Comparison of ENCODE assay signal across 8 cellular contexts in genomic region chr10:27153855-27154198, GRCh38. TPM values are rescaled to one million over a fixed set of nuclear protein-coding genes. Genes with fewer than 3 reads are reported as not detected.
DNase-seq lines count a peak whose midpoint lies in the region; ATAC-seq and TF ChIP-seq lines count a peak whose summit lies in the region.

No MANE protein-coding gene starts in this region.

- peak overlapping the region; percentile 67 for H2BK120ac ChIP-seq in trophoblast cell (ENCODE audit: insufficient read depth, low read length, poor library complexity)

- peak overlapping the region; percentile 99 for H3K4ac ChIP-seq in trophoblast cell (ENCODE audit: low read depth, low read length)

- POLR2A ChIA-PET in activated B cell treated with CpG ODN at 0.5 μM for 24 hours (lab: Charles Lee) = interaction anchor here (0.6 to 4.2 kb wide), 28 partner anchors 8 to 1380 kb away, joined by 3 to 75 read pairs (median 6); partner anchors contain the start of genes ACBD5, ANKRD26, APBB1IP and PDSS1

- H3K27ac Mint-ChIP-seq in activated B cell treated with CpG ODN at 0.5 μM for 24 hours (peak overlapping the region; percentile 100), glutamatergic neuron (ENCODE audit: unreplicated experiment) (peak overlapping the region; percentile 99)

- H3K9me3 Mint-ChIP-seq in activated B cell treated with CpG ODN at 0.5 μM for 24 hours = no peaks in the 10 kb centered on the region
- H3K9me3 Mint-ChIP-seq in glutamatergic neuron (ENCODE audit: unreplicated experiment) = peaks cover 13% of the 10 kb centered on the region

- H3K79me2 ChIP-seq in trophoblast cell (ENCODE audit: control insufficient read depth, insufficient read depth, low read length, poor library complexity) = peaks cover 13% of the 10 kb centered on the region

- no peak for TF ChIP-seq CTCF in AG10803 (conservative IDR thresholded peaks at IDR 0.05; ENCODE audit: low read length)
- TF ChIP-seq CTCF in activated B cell treated with CpG ODN at 0.5 μM for 24 hours (IDR thresholded peaks at IDR 0.05) = no peak
- TF ChIP-seq CTCF in glutamatergic neuron (IDR thresholded peaks at IDR 0.05; ENCODE audit: partially characterized antibody, unreplicated experiment) = no peak

- H2BK12ac ChIP-seq in trophoblast cell (ENCODE audit: low read length) = peak overlapping the region; percentile 47

- H3K14ac ChIP-seq in trophoblast cell (ENCODE audit: low read length) = peak overlapping the region; percentile 94

- H4K91ac ChIP-seq in trophoblast cell (ENCODE audit: low read depth, low read length) = peak overlapping the region; percentile 92

- intact Hi-C loops in activated B cell treated with CpG ODN at 0.5 μM for 24 hours (cut with micrococcal nuclease) = loop anchor here (1.0 to 10.0 kb wide), 5 partner anchors 54 to 1181 kb away; partner anchors contain the start of genes ABI1, ANKRD26 and PDSS1

- peaks cover 16% of the 10 kb centered on the region for H3K79me1 ChIP-seq in trophoblast cell (ENCODE audit: low read length)

- ATAC-seq in GM18868 (IDR thresholded peaks at IDR 0.05; ENCODE audit: unreplicated experiment) (peak; percentile 0), HG03280 (IDR thresholded peaks at IDR 0.05; ENCODE audit: unreplicated experiment) (peak; percentile 4), activated B cell treated with CpG ODN at 0.5 μM for 24 hours (ENCODE audit: low read depth) (no peak), HG03469 (IDR thresholded peaks at IDR 0.05; ENCODE audit: unreplicated experiment) (no peak)

- WGBS in trophoblast cell (ENCODE audit: extremely low coverage, insufficient coverage, insufficient read length) = no CpG with 5 or more reads among the region's 19 CpGs

- H3K4me1 Mint-ChIP-seq in activated B cell treated with CpG ODN at 0.5 μM for 24 hours (peaks cover 44% of the 10 kb centered on the region), glutamatergic neuron (ENCODE audit: low read depth, unreplicated experiment) (peaks cover 18% of the 10 kb centered on the region)

- peaks cover 6 to 7% of the 10 kb centered on the region in 2 experiments for H3K36me3 ChIP-seq in trophoblast cell (ENCODE audit: control insufficient read depth in 1 of 2, insufficient read depth in 2 of 2, low read length in 2 of 2)

- peak overlapping the region; percentile 97 for H3K9ac ChIP-seq in trophoblast cell (ENCODE audit: low read length)

- H2BK5ac ChIP-seq in trophoblast cell (ENCODE audit: low read depth, low read length, poor library complexity) = peak overlapping the region; percentile 87

- peak overlapping the region; percentile 92 for H3K18ac ChIP-seq in trophoblast cell (ENCODE audit: low read length)

- peak overlapping the region; percentile 98 for H3K4me3 ChIP-seq in AG10803 (ENCODE audit: low read length)
- peak overlapping the region; percentile 91 for H3K4me3 ChIP-seq in trophoblast cell (ENCODE audit: low read depth, low read length)

- peak overlapping the region; percentile 67 for H3K27ac ChIP-seq in trophoblast cell (ENCODE audit: low read depth, low read length)

- peak overlapping the region; percentile 77 for H3K4me2 ChIP-seq in trophoblast cell (ENCODE audit: low read length)

- H2AK5ac ChIP-seq in trophoblast cell (ENCODE audit: low read length) = peak overlapping the region; percentile 21

- peak overlapping the region; percentile 92 for H4K12ac ChIP-seq in trophoblast cell (ENCODE audit: low read depth, low read length)

- peak overlapping the region; percentile 76 for H2AFZ ChIP-seq in trophoblast cell (ENCODE audit: insufficient read depth, low read length, poor library complexity)

- H3K23ac ChIP-seq in trophoblast cell (ENCODE audit: low read length) = peak overlapping the region; percentile 8

- DNase-seq in AG10803 (ENCODE audit: low read depth) (peak; percentile 8), activated B cell treated with CpG ODN at 0.5 μM for 24 hours (no peak), glutamatergic neuron (no peak), trophoblast cell (peak; percentile 8 to 39)
- no peak for DNase-seq in central memory CD4-positive, alpha-beta T cell

- H3K4me1 ChIP-seq in trophoblast cell (ENCODE audit: control insufficient read depth in 1 of 2, insufficient read depth in 2 of 2, low read length in 2 of 2) = peaks cover 0 to 5% of the 10 kb centered on the region in 2 experiments

- peak overlapping the region; percentile 98 for H4K8ac ChIP-seq in trophoblast cell (ENCODE audit: low read depth, low read length)

- no peaks in the 10 kb centered on the region for H3K27me3 Mint-ChIP-seq in activated B cell treated with CpG ODN at 0.5 μM for 24 hours
- H3K27me3 Mint-ChIP-seq in glutamatergic neuron (ENCODE audit: unreplicated experiment) = peaks cover 16% of the 10 kb centered on the region

- H3K36me3 Mint-ChIP-seq in activated B cell treated with CpG ODN at 0.5 μM for 24 hours (ENCODE audit: low read depth) = peaks cover 53% of the 10 kb centered on the region
- peaks cover 5% of the 10 kb centered on the region for H3K36me3 Mint-ChIP-seq in glutamatergic neuron (ENCODE audit: unreplicated experiment)

- H3K4me3 Mint-ChIP-seq in activated B cell treated with CpG ODN at 0.5 μM for 24 hours (peak overlapping the region; percentile 100), glutamatergic neuron (ENCODE audit: unreplicated experiment) (peak overlapping the region; percentile 100)

- no peaks in the 10 kb centered on the region for H3K27me3 ChIP-seq in trophoblast cell (ENCODE audit: insufficient read depth, low read length)

- CTCF ChIA-PET in activated B cell treated with CpG ODN at 0.5 μM for 24 hours (lab: Charles Lee) = interaction anchor here (0.8 to 1.5 kb wide), 3 partner anchors 8 to 428 kb away, joined by 3 to 5 read pairs (median 3); no protein-coding TSS in a partner anchor

- H3K9me3 ChIP-seq in trophoblast cell (ENCODE audit: insufficient read depth, low read depth, low read length) = no peaks in the 10 kb centered on the region

RNA-seq across cellular contexts. Expression of gene YME1L1, which starts 0.4 kb away (rescaled TPM):
- total RNA-seq in activated B cell treated with CpG ODN at 0.5 μM for 24 hours (85.6 and 92.4 TPM in 2 replicates), glutamatergic neuron (ENCODE audit: unreplicated experiment) (106 TPM)
- 118 and 121 TPM in 2 replicates for polyA plus RNA-seq in trophoblast cell (2013)

RNA-seq across cellular contexts. Expression of gene MASTL, which starts 1.3 kb away (rescaled TPM):
- total RNA-seq in activated B cell treated with CpG ODN at 0.5 μM for 24 hours = 11.2 and 12.4 TPM in 2 replicates
- 10.9 TPM for total RNA-seq in glutamatergic neuron (ENCODE audit: unreplicated experiment)
- 31.5 and 32.8 TPM in 2 replicates for polyA plus RNA-seq in trophoblast cell (2013)

RNA-seq across cellular contexts. Expression of gene ANKRD26, which starts 53.5 kb away (rescaled TPM):
- total RNA-seq in activated B cell treated with CpG ODN at 0.5 μM for 24 hours = 6.0 and 7.7 TPM in 2 replicates
- 17.0 TPM for total RNA-seq in glutamatergic neuron (ENCODE audit: unreplicated experiment)
- polyA plus RNA-seq in trophoblast cell (2013) = 5.6 TPM in 2 replicates

Comparison
In these comparisons a context has a peak if more than half of its experiments do, and no peak if none do; other contexts are left out.
1. DNase-seq: peak in AG10803 (single experiment) and trophoblast cell (2 of 2); none in activated B cell treated with CpG ODN at 0.5 μM for 24 hours (single experiment), glutamatergic neuron (single experiment) and central memory CD4-positive, alpha-beta T cell (single experiment).
2. ATAC-seq: peak in GM18868 (single experiment) and HG03280 (single experiment); none in activated B cell treated with CpG ODN at 0.5 μM for 24 hours (single experiment) and HG03469 (single experiment).